Comparison of ENCODE assay signal across 1 cellular context in genomic region chrX:40531056-40531826, GRCh38.
TF ChIP-seq lines count a peak whose summit lies in the region.

No MANE protein-coding gene starts in this region.

TF ChIP-seq in HEK293, 187 proteins besides CTCF, POLR2A, EP300 and RAD21 (continued from another document and continues in another):
- TF ChIP-seq ZNF398 (tag by site-specific recombination; IDR thresholded peaks at IDR 0.05) (no peak), ZNF155 (tag by site-specific recombination; IDR thresholded peaks at IDR 0.05) (no peak), ZNF768 (tag by site-specific recombination; IDR thresholded peaks at IDR 0.05) (no peak), ZSCAN18 (tag by site-specific recombination; IDR thresholded peaks at IDR 0.05) (no peak), HOXC10 (CRISPR knock-in tag; IDR thresholded peaks at IDR 0.05) (peak; percentile 85; the same call in 1 of the 2 replicates), ZNF433 (tag by site-specific recombination; IDR thresholded peaks at IDR 0.05; ENCODE audit: low read depth) (no peak), SP7 (tag by site-specific recombination; IDR thresholded peaks at IDR 0.05) (peak; percentile 63; the same call in 1 of the 2 replicates), ZNF23 (tag by site-specific recombination; IDR thresholded peaks at IDR 0.05; ENCODE audit: borderline replicate concordance) (no peak), SETDB1 (IDR thresholded peaks at IDR 0.05; ENCODE audit: insufficient read length, low read length) (no peak), PRDM2 (tag by site-specific recombination; IDR thresholded peaks at IDR 0.05; ENCODE audit: borderline replicate concordance) (no peak), ZNF791 (tag by site-specific recombination; IDR thresholded peaks at IDR 0.05) (no peak), MYNN (tag by site-specific recombination; IDR thresholded peaks at IDR 0.05; ENCODE audit: borderline replicate concordance) (no peak), GFI1B (tag by site-specific recombination; IDR thresholded peaks at IDR 0.05) (no peak), ZNF785 (tag by site-specific recombination; IDR thresholded peaks at IDR 0.05) (no peak), ZNF416 (tag by site-specific recombination; IDR thresholded peaks at IDR 0.05) (no peak), ZNF701 (tag by site-specific recombination; IDR thresholded peaks at IDR 0.05) (no peak), ZSCAN23 (tag by site-specific recombination; IDR thresholded peaks at IDR 0.05) (no peak), ZNF184 (tag by site-specific recombination; IDR thresholded peaks at IDR 0.05) (no peak), ZNF658 (tag by site-specific recombination; IDR thresholded peaks at IDR 0.05) (no peak), REPIN1 (tag by site-specific recombination; IDR thresholded peaks at IDR 0.05; ENCODE audit: low read depth) (no peak), ZSCAN4 (tag by site-specific recombination; IDR thresholded peaks at IDR 0.05) (no peak), OVOL3 (tag by site-specific recombination; IDR thresholded peaks at IDR 0.05) (no peak), ZNF660 (tag by site-specific recombination; IDR thresholded peaks at IDR 0.05) (no peak), PRDM1 (tag by site-specific recombination; IDR thresholded peaks at IDR 0.05) (no peak), ZNF366 (tag by site-specific recombination; conservative IDR thresholded peaks at IDR 0.05) (peak; percentile 42; the same call in 1 of the 2 replicates), EGR2 (tag by site-specific recombination; IDR thresholded peaks at IDR 0.05; ENCODE audit: low read depth) (peak; percentile 45; the same call in 1 of the 2 replicates), KLF9 (tag by site-specific recombination; IDR thresholded peaks at IDR 0.05; ENCODE audit: low read depth) (no peak), ZNF266 (tag by site-specific recombination; IDR thresholded peaks at IDR 0.05; ENCODE audit: low read depth) (no peak), ZNF544 (tag by site-specific recombination; IDR thresholded peaks at IDR 0.05) (no peak), ZNF624 (tag by site-specific recombination; IDR thresholded peaks at IDR 0.05) (no peak), ZNF280C (tag by site-specific recombination; IDR thresholded peaks at IDR 0.05) (no peak), ZNF138 (tag by site-specific recombination; IDR thresholded peaks at IDR 0.05; ENCODE audit: borderline replicate concordance) (no peak), PRDM4 (tag by site-specific recombination; IDR thresholded peaks at IDR 0.05) (peak; percentile 97), HOXD13 (CRISPR knock-in tag; IDR thresholded peaks at IDR 0.05; ENCODE audit: borderline replicate concordance) (peak; percentile 85), ZBTB49 (tag by site-specific recombination; IDR thresholded peaks at IDR 0.05; ENCODE audit: low read depth) (no peak), ZBTB26 (tag by site-specific recombination; optimal IDR thresholded peaks at IDR 0.05) (no peak), WT1 (tag by site-specific recombination; IDR thresholded peaks at IDR 0.05) (peak; percentile 97), ZNF391 (tag by site-specific recombination; IDR thresholded peaks at IDR 0.05; ENCODE audit: borderline replicate concordance, low read depth) (no peak), IKZF3 (tag by site-specific recombination; IDR thresholded peaks at IDR 0.05) (peak; percentile 59; the same call in 1 of the 2 replicates), SP2 (tag by site-specific recombination; IDR thresholded peaks at IDR 0.05) (no peak), KLF8 (tag by site-specific recombination; IDR thresholded peaks at IDR 0.05) (no peak), INSM2 (tag by site-specific recombination; IDR thresholded peaks at IDR 0.05) (no peak), ZNF571 (tag by site-specific recombination; IDR thresholded peaks at IDR 0.05) (no peak)
